In the genomic region with DNA sequence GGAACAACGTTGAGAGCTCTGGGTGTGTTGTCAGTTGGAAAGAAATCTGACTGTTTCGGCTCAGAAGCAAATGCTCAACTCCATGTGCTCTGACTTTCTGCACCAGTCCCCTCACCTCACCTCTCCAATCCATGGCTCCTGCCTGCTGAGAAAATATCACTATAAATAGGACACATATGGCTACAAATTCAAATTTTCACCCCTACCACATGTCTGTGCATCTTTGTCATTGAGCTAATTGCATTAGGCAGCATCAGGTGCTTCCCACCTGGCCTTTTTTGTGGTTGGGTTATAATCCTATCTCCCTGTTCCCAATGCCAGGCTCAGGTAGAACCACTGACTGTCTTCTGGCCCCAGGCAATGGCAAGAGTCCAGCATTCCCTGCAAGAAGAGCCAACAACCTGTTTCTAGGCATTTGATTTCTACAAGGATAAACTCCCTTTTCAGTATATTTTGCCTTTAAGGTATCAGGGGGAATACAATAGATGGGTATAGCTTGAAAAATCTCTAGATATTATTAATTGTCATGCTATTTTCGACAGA, we compare ENCODE assay signal across 14 cellular contexts.
A peak's percentile ranks its signal among the peaks of the same experiment; 100 is the strongest.
DNase-seq lines count a peak whose midpoint lies in the region; ATAC-seq and TF ChIP-seq lines count a peak whose summit lies in the region.
"Had no signal": no experiment of that assay in that cellular context is flagged by ENCODE, and none has a peak within 500 bp of the region (broad histone marks: within the 10 kb centered on the region; RNA-seq: fewer than 3 reads in every experiment).

No MANE protein-coding gene starts in this region.

- H3K9me3 ChIP-seq in RWPE2 (ENCODE audit: severe bottlenecking) (no peaks in the 10 kb centered on the region), ascending aorta (no peaks in the 10 kb centered on the region)
- H3K9me3 ChIP-seq: HAP-1, Peyer's patch had no signal

- ATAC-seq in RWPE2 (ENCODE audit: low read depth) (peak; percentile 49; the same call in 2 of the 3 replicates), HG02759 (IDR thresholded peaks at IDR 0.05; ENCODE audit: unreplicated experiment) (no peak)
- ATAC-seq: CD8-positive, alpha-beta T cell; T-helper 17 cell had no signal

- H3K27me3 ChIP-seq in RWPE2 (ENCODE audit: insufficient read depth, poor library complexity, severe bottlenecking) (no peaks in the 10 kb centered on the region), ascending aorta (no peaks in the 10 kb centered on the region)
- H3K27me3 ChIP-seq: Peyer's patch had no signal

- DNase-seq in COR-L47 (lab: John Stamatoyannopoulos, UW) (peak; percentile 35), LNCaP clone FGC (ENCODE audit: low read depth) (peak; percentile 44), RWPE2 (ENCODE audit: low spot score) (no peak), epithelial cell of esophagus (ENCODE audit: low read depth) (peak; percentile 63), T1000 (lab: John Stamatoyannopoulos, UW) (no peak), ascending aorta (ENCODE audit: low spot score in 2 of 2) (no peak)
- DNase-seq: CD8-positive, alpha-beta T cell; Karpas-422; NCI-H526; Peyer's patch; SHP77; T-helper 17 cell had no signal

- no peak overlapping the region for H3K27ac ChIP-seq in RWPE2 (ENCODE audit: poor library complexity, severe bottlenecking)
- no peak overlapping the region for H3K27ac ChIP-seq in ascending aorta
- H3K27ac ChIP-seq: Peyer's patch had no signal

- no peaks in the 10 kb centered on the region for H3K36me3 ChIP-seq in RWPE2 (ENCODE audit: low read depth)
- no peaks in the 10 kb centered on the region for H3K36me3 ChIP-seq in ascending aorta
- H3K36me3 ChIP-seq: HAP-1, Peyer's patch had no signal

- H3K4me3 ChIP-seq in LNCaP clone FGC (ENCODE audit: low read depth, low read length) = no peak overlapping the region
- no peak overlapping the region for H3K4me3 ChIP-seq in RWPE2 (ENCODE audit: severe bottlenecking)
- H3K4me3 ChIP-seq in epithelial cell of esophagus (ENCODE audit: low read length) = no peak overlapping the region
- H3K4me3 ChIP-seq in ascending aorta = no peak overlapping the region
- H3K4me3 ChIP-seq: HAP-1, Peyer's patch had no signal

- H3K4me1 ChIP-seq in RWPE2 (ENCODE audit: insufficient read depth, poor library complexity, severe bottlenecking) = no peaks in the 10 kb centered on the region
- H3K4me1 ChIP-seq in ascending aorta = no peaks in the 10 kb centered on the region
- H3K4me1 ChIP-seq: HAP-1, Peyer's patch had no signal

- TF ChIP-seq CTCF in LNCaP clone FGC (IDR thresholded peaks at IDR 0.05; ENCODE audit: control insufficient read depth, extremely low read depth, insufficient read depth) (no peak), RWPE2 (IDR thresholded peaks at IDR 0.05; ENCODE audit: poor library complexity, severe bottlenecking) (no peak), epithelial cell of esophagus (IDR thresholded peaks at IDR 0.05; ENCODE audit: insufficient read depth, low read depth, low read length, missing control alignments) (no peak), ascending aorta (IDR thresholded peaks at IDR 0.05) (no peak)

- intact Hi-C loops in ascending aorta (cut with DNase I) = no loop called here

Comparison
In these comparisons a context has a peak if more than half of its experiments do, and no peak if none do; other contexts are left out.
1. DNase-seq: peak in COR-L47 (single experiment), LNCaP clone FGC (single experiment) and epithelial cell of esophagus (single experiment); none in RWPE2 (single experiment), T1000 (single experiment) and ascending aorta (0 of 2).